ENCODE assay signal across 17 cellular contexts in the genomic region with DNA sequence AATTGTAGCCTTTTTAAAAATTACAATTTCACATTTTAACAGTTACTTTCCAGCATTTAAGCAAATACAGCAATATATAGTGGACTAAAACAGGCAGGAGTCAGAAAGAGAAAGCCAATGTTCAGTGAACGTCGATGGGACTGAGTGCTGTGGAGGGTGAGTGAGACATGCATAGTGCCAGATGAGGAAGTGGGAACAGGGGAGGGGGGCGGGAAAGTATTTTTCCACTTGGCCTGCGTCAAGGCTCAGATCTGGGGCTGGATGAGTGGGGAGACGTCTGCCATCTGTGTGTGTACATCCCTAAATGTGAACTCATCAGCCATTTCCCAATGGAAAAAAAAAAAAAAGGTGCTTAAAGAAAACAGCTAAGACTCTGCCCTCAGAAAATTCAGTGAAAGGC. TPM values are rescaled to one million over a fixed set of nuclear protein-coding genes. Genes with fewer than 3 reads are reported as not detected.
DNase-seq lines count a peak whose midpoint lies in the region; ATAC-seq, FAIRE-seq and TF ChIP-seq lines count a peak whose summit lies in the region.
"Had no signal": no experiment of that assay in that cellular context is flagged by ENCODE, and none has a peak within 500 bp of the region (broad histone marks: within the 10 kb centered on the region; RNA-seq: fewer than 3 reads in every experiment).

No MANE protein-coding gene starts in this region.

- H3K4me3 Mint-ChIP-seq in nephron progenitor cell: no peak overlapping the region
- H3K4me3 Mint-ChIP-seq: T-cell had no signal

- H3K9me3 ChIP-seq in GM12878 (replicated peaks; ENCODE audit: control insufficient read depth, insufficient read depth, low read length) (no peaks in the 10 kb centered on the region; the same call in 2 of the 3 replicates), SJCRH30 (replicated peaks) (no peaks in the 10 kb centered on the region; the same call in 1 of the 2 replicates)
- H3K9me3 ChIP-seq: BE2C, pancreas had no signal

- BruUV-seq in GM12878 (replicated peaks; lab: Mats Ljungman, UMichigan): no TSS peak

- no peak for TF ChIP-seq RAD21 in GM12878 (IDR thresholded peaks at IDR 0.05; ENCODE audit: insufficient read depth, low read depth, low read length)

- no peaks in the 10 kb centered on the region for H4K20me1 ChIP-seq in GM12878 (ENCODE audit: control insufficient read depth, insufficient read depth)

- H3K4me1 ChIP-seq in GM12878 (ENCODE audit: control insufficient read depth, insufficient read depth, low read length): no peaks in the 10 kb centered on the region
- no peaks in the 10 kb centered on the region for H3K4me1 ChIP-seq in SJCRH30
- H3K4me1 ChIP-seq: BE2C, pancreas had no signal

- no peak for TF ChIP-seq EP300 in GM12878 (IDR thresholded peaks at IDR 0.05; ENCODE audit: borderline replicate concordance in 1 of 2, control insufficient read depth in 1 of 2, low read depth in 2 of 2, low read length in 2 of 2)

- H3K36me3 Mint-ChIP-seq in nephron progenitor cell (ENCODE audit: low read depth): no peaks in the 10 kb centered on the region
- H3K36me3 Mint-ChIP-seq: T-cell had no signal

- peak; percentile 37 for DNase-seq in GDM1 (lab: John Stamatoyannopoulos, UW)
- peak; percentile 79 for DNase-seq in MV-4-11 (lab: John Stamatoyannopoulos, UW)
- DNase-seq in GM12878 (ENCODE audit: low read depth, low spot score): no peak
- DNase-seq in nephron progenitor cell: no peak
- no peak for DNase-seq in SJCRH30
- DNase-seq in activated naive CD4-positive, alpha-beta T cell treated with Interleukin-2 at 50 U/mL for 16 hours: no peak
- DNase-seq in KG1 (lab: John Stamatoyannopoulos, UW): no peak
- DNase-seq: activated CD4-positive, CD25-positive, alpha-beta regulatory T cell treated with anti-CD3 and anti-CD28 coated beads, Interleukin-2, amount 50 U/mL, for 72 hours; activated CD8-positive, alpha-beta memory T cell treated with anti-CD3 and anti-CD28 coated beads, Interleukin-2, amount 50 U/mL, for 4 hours; BE2C; central memory CD4-positive, alpha-beta T cell; NCI-H1092; NCI-H226; pancreas; T-cell had no signal

- no peak for FAIRE-seq in GM12878 (lab: Jason Lieb, UNC)
- FAIRE-seq: pancreas had no signal

- H3K9me3 Mint-ChIP-seq in nephron progenitor cell: peaks cover 19% of the 10 kb centered on the region

- no peak overlapping the region for H3K9ac ChIP-seq in GM12878 (ENCODE audit: control insufficient read depth, insufficient read depth, low read length)

- no peak overlapping the region for H3K27ac ChIP-seq in GM12878 (ENCODE audit: control insufficient read depth, insufficient read depth)
- no peak overlapping the region for H3K27ac ChIP-seq in SJCRH30
- H3K27ac ChIP-seq: pancreas had no signal

- peaks cover 17% of the 10 kb centered on the region for H3K27me3 Mint-ChIP-seq in nephron progenitor cell (ENCODE audit: low read depth, poor library complexity)

- RAD21 ChIA-PET in GM12878 (lab: Charles Lee; ENCODE audit: unreplicated experiment): no interaction called here

- intact Hi-C loops in GM12878 (cut with micrococcal nuclease; ENCODE audit: unreplicated experiment): no loop called here

- H3K4me2 ChIP-seq in GM12878 (ENCODE audit: control insufficient read depth, insufficient read depth): no peak overlapping the region

- in situ Hi-C loops in GM12878 (cut with MboI): no loop called here

- WGBS in GM12878 (ENCODE audit: insufficient coverage, insufficient replicate concordance, low lambda C conversion rate, missing lambda C conversion rate): 26% methylated on average over 4 of the region's 5 CpGs

- no peak overlapping the region for H2AFZ ChIP-seq in GM12878 (ENCODE audit: control insufficient read depth, low read depth, low read length)

- peak; percentile 37; the same call in 2 of the 3 replicates for ATAC-seq in GM12878
- ATAC-seq in GM18907 (IDR thresholded peaks at IDR 0.05; ENCODE audit: unreplicated experiment): no peak
- ATAC-seq: activated naive CD4-positive, alpha-beta T cell treated with anti-CD3 and anti-CD28 coated beads, Interleukin-2, amount 50 U/mL, for 72 hours; T-cell had no signal

- SMC1A ChIA-PET in GM12878 (lab: Charles Lee; ENCODE audit: uncharacterized antibody, unreplicated experiment): no interaction called here

- no peaks in the 10 kb centered on the region for H3K79me2 ChIP-seq in GM12878 (ENCODE audit: control insufficient read depth, insufficient read depth, low read length)

- H3K27ac Mint-ChIP-seq in nephron progenitor cell: peak overlapping the region; percentile 20
- H3K27ac Mint-ChIP-seq: activated naive CD4-positive, alpha-beta T cell treated with anti-CD3 and anti-CD28 coated beads, Interleukin-2, amount 50 U/mL, for 72 hours; T-cell had no signal

- CTCF ChIA-PET in GM12878 (lab: Yijun Ruan, JAX): no interaction called here

- H3K4me1 Mint-ChIP-seq in nephron progenitor cell: peaks cover 47% of the 10 kb centered on the region
- H3K4me1 Mint-ChIP-seq: T-cell had no signal

- TF ChIP-seq CTCF in GM12878 (IDR thresholded peaks at IDR 0.05 in 2 of 3, conservative IDR thresholded peaks at IDR 0.05 in 1 of 3; ENCODE audit: control insufficient read depth in 2 of 3, extremely low read depth in 1 of 3, insufficient read depth in 1 of 3, low read depth in 3 of 3, low read length in 3 of 3) (no peak), nephron progenitor cell (IDR thresholded peaks at IDR 0.05) (no peak)

- H3K36me3 ChIP-seq in GM12878 (ENCODE audit: control insufficient read depth in 2 of 2, insufficient read depth in 2 of 2, low read length in 1 of 2) (no peaks in the 10 kb centered on the region), SJCRH30 (no peaks in the 10 kb centered on the region)
- H3K36me3 ChIP-seq: BE2C, pancreas had no signal

- H3K4me3 ChIP-seq in GM12878 (no peak overlapping the region), SJCRH30 (no peak overlapping the region)
- H3K4me3 ChIP-seq: pancreas had no signal

- no peak for TF ChIP-seq POLR2A in GM12878 (IDR thresholded peaks at IDR 0.05; ENCODE audit: low read depth, low read length)

- peaks cover 0 to 2% of the 10 kb centered on the region in 2 experiments; a peak in 2 of 4 replicates for H3K27me3 ChIP-seq in GM12878 (replicated peaks in 1 of 2; ENCODE audit: control insufficient read depth in 2 of 2, insufficient read depth in 2 of 2, low read length in 1 of 2)
- H3K27me3 ChIP-seq in SJCRH30: peaks cover 17% of the 10 kb centered on the region
- H3K27me3 ChIP-seq: BE2C, pancreas had no signal

- POLR2A ChIA-PET in GM12878 (lab: Charles Lee): no interaction called here

TF ChIP-seq in GM12878, 131 proteins besides CTCF, POLR2A, EP300 and RAD21 (continues in another document):
- TF ChIP-seq NBN (IDR thresholded peaks at IDR 0.05) (no peak), NR2F1 (conservative IDR thresholded peaks at IDR 0.05) (no peak), IRF4 (IDR thresholded peaks at IDR 0.05; ENCODE audit: low read depth, low read length) (peak; percentile 66; the same call in 1 of the 2 replicates), SPI1 (IDR thresholded peaks at IDR 0.05; ENCODE audit: borderline replicate concordance, insufficient read depth, low read depth, low read length) (peak; percentile 86), DPF2 (IDR thresholded peaks at IDR 0.05) (no peak), HCFC1 (IDR thresholded peaks at IDR 0.05; ENCODE audit: low read length) (no peak), GABPA (IDR thresholded peaks at IDR 0.05; ENCODE audit: low read depth) (no peak), POLR2AphosphoS2 (IDR thresholded peaks at IDR 0.05; ENCODE audit: low read depth, low read length) (no peak), IKZF2 (IDR thresholded peaks at IDR 0.05) (peak in 1 of 2 experiments; percentile 32; a peak in 2 of 4 replicates), POLR2AphosphoS5 (IDR thresholded peaks at IDR 0.05; ENCODE audit: low read length) (no peak), NRF1 (conservative IDR thresholded peaks at IDR 0.05; ENCODE audit: low read depth, low read length) (no peak)
- TF ChIP-seq, protein P1, sequence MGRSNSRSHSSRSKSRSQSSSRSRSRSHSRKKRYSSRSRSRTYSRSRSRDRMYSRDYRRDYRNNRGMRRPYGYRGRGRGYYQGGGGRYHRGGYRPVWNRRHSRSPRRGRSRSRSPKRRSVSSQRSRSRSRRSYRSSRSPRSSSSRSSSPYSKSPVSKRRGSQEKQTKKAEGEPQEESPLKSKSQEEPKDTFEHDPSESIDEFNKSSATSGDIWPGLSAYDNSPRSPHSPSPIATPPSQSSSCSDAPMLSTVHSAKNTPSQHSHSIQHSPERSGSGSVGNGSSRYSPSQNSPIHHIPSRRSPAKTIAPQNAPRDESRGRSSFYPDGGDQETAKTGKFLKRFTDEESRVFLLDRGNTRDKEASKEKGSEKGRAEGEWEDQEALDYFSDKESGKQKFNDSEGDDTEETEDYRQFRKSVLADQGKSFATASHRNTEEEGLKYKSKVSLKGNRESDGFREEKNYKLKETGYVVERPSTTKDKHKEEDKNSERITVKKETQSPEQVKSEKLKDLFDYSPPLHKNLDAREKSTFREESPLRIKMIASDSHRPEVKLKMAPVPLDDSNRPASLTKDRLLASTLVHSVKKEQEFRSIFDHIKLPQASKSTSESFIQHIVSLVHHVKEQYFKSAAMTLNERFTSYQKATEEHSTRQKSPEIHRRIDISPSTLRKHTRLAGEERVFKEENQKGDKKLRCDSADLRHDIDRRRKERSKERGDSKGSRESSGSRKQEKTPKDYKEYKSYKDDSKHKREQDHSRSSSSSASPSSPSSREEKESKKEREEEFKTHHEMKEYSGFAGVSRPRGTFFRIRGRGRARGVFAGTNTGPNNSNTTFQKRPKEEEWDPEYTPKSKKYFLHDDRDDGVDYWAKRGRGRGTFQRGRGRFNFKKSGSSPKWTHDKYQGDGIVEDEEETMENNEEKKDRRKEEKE (IDR thresholded peaks at IDR 0.05): no peak

RNA-seq across cellular contexts. Expression of a gene that starts 19.2 kb away (rescaled TPM):
- 68.1 and 86.4 TPM in 2 replicates for total RNA-seq in GM12878 (2013; cell fraction: nucleolus; rRNA removed)
- total RNA-seq in GM12878 (2014; rRNA removed) (17.1 and 21.6 TPM in 2 replicates), GM12878 (2014; rRNA removed; fragmentation: Illumina TruSeq; extraction: Trizol) (19.1 and 21.2 TPM in 2 replicates), GM12878 (2021) (25.5 and 28.3 TPM in 2 replicates)
- 7.1 TPM for polyA plus RNA-seq in GM12878 (2011; ENCODE audit: low read depth)
- polyA plus RNA-seq in GM12878 (2011; rRNA removed) (16.7 and 26.6 TPM in 2 replicates), GM12878 (2014; fragmentation: Illumina TruSeq; extraction: Trizol) (22.0 and 25.5 TPM in 2 replicates), GM12878 (2014; fragmentation: Nextera tagmentation; extraction: Ambion mirVana) (10 to 100 TPM in 1 of 2 experiments, 1 to 10 TPM in 1; 8.7 to 11.4 TPM), GM12878 (2014; rRNA removed) (12.2 and 13.4 TPM in 2 replicates), GM12878 (2016; fragmentation: Nextera tagmentation; extraction: Ambion mirVana) (10 to 100 TPM; 36.9 to 38.6 TPM)
- 10.8 and 16.4 TPM in 2 replicates for polyA plus RNA-seq in GM12878 (2011; cell fraction: cytosol; rRNA removed)
- 24.1 and 25.7 TPM in 2 replicates for polyA plus RNA-seq in GM12878 (2011; cell fraction: nucleus; rRNA removed)
- polyA plus RNA-seq in GM12878 (2012): 7.3 and 9.5 TPM in 2 replicates
- polyA minus RNA-seq in GM12878 (2011; rRNA and poly(A)+ RNA removed): 18.1 and 22.9 TPM in 2 replicates
- 5.5 and 9.6 TPM in 2 replicates for polyA minus RNA-seq in GM12878 (2011; cell fraction: cytosol; rRNA and poly(A)+ RNA removed)
- polyA minus RNA-seq in GM12878 (2011; cell fraction: nucleus; rRNA and poly(A)+ RNA removed): 52.7 and 77.4 TPM in 2 replicates
- 42.0 and 44.9 TPM in 2 replicates for total RNA-seq in SJCRH30 (2014; rRNA removed; shearing (Covaris generic))

Comparison
In these comparisons a context has a peak if more than half of its experiments do, and no peak if none do; other contexts are left out.
1. DNase-seq: peak in GDM1 (single experiment) and MV-4-11 (single experiment); none in GM12878 (single experiment), nephron progenitor cell (single experiment), SJCRH30 (0 of 2), activated naive CD4-positive, alpha-beta T cell treated with Interleukin-2 at 50 U/mL for 16 hours (single experiment) and KG1 (single experiment).